22 cellular contexts compared by ENCODE assay signal in genomic region chr5:138661991-138662434, GRCh38.
DNase-seq lines count a peak whose midpoint lies in the region; ATAC-seq and TF ChIP-seq lines count a peak whose summit lies in the region.
"Had no signal": no experiment of that assay in that cellular context is flagged by ENCODE, and none has a peak within 500 bp of the region (broad histone marks: within the 10 kb centered on the region; RNA-seq: fewer than 3 reads in every experiment).

No MANE protein-coding gene starts in this region.

- no peak overlapping the region for H3K4me3 ChIP-seq in CD4-positive, alpha-beta memory T cell (ENCODE audit: low read length in 2 of 2)
- no peak overlapping the region for H3K4me3 ChIP-seq in effector memory CD4-positive, alpha-beta T cell (ENCODE audit: insufficient read depth, low read depth, low read length, poor library complexity, severe bottlenecking)
- H3K4me3 ChIP-seq: GM12878, tibial artery had no signal

- no peaks in the 10 kb centered on the region for H3K9me3 Mint-ChIP-seq in activated T-cell treated with anti-CD3 and anti-CD28 coated beads, Interleukin-2, amount 50 U/mL, for 72 hours
- H3K9me3 Mint-ChIP-seq in WTC11 = no peaks in the 10 kb centered on the region
- peaks cover 0 to 3% (median 0%) of the 10 kb centered on the region in 8 donors for H3K9me3 Mint-ChIP-seq in CD4-positive, alpha-beta memory T cell
- H3K9me3 Mint-ChIP-seq: activated naive CD4-positive, alpha-beta T cell treated with anti-CD3 and anti-CD28 coated beads, Interleukin-2, amount 50 U/mL, for 72 hours; endodermal cell had no signal

- no peak overlapping the region for H3K27ac Mint-ChIP-seq in activated T-cell treated with anti-CD3 and anti-CD28 coated beads, Interleukin-2, amount 50 U/mL, for 72 hours
- no peak overlapping the region for H3K27ac Mint-ChIP-seq in WTC11
- H3K27ac Mint-ChIP-seq in CD4-positive, alpha-beta memory T cell = peak overlapping the region in 1 of 7 donors; percentile 13
- H3K27ac Mint-ChIP-seq: activated naive CD4-positive, alpha-beta T cell treated with anti-CD3 and anti-CD28 coated beads, Interleukin-2, amount 50 U/mL, for 72 hours; CD4-positive, CD25-positive, alpha-beta regulatory T cell; endodermal cell had no signal

- no peak overlapping the region for H3K4me3 Mint-ChIP-seq in activated T-cell treated with anti-CD3 and anti-CD28 coated beads, Interleukin-2, amount 50 U/mL, for 72 hours
- no peak overlapping the region for H3K4me3 Mint-ChIP-seq in WTC11
- no peak overlapping the region for H3K4me3 Mint-ChIP-seq in CD4-positive, alpha-beta memory T cell
- H3K4me3 Mint-ChIP-seq: activated CD8-positive, alpha-beta T cell treated with anti-CD3 and anti-CD28 coated beads, Interleukin-2, amount 10 ng/mL, durations not matched to agents 7 days and 5 days; endodermal cell had no signal

- TF ChIP-seq CTCF in WTC11 (IDR thresholded peaks at IDR 0.05) = no peak

- peaks cover 0 to 1% of the 10 kb centered on the region in 2 donors for H3K36me3 Mint-ChIP-seq in activated T-cell treated with anti-CD3 and anti-CD28 coated beads, Interleukin-2, amount 50 U/mL, for 72 hours (ENCODE audit: insufficient read depth in 2 of 2)
- no peaks in the 10 kb centered on the region for H3K36me3 Mint-ChIP-seq in WTC11
- H3K36me3 Mint-ChIP-seq in CD4-positive, alpha-beta memory T cell = no peaks in the 10 kb centered on the region
- H3K36me3 Mint-ChIP-seq: CD4-positive, CD25-positive, alpha-beta regulatory T cell had no signal

- CTCF ChIA-PET in WTC11 (lab: Charles Lee) = interaction anchor here (0.7 to 1.5 kb wide), 2 partner anchors 9 to 82 kb away, joined by 3 read pairs; no protein-coding TSS in a partner anchor
- CTCF ChIA-PET in CD4-positive, alpha-beta memory T cell (lab: Charles Lee; ENCODE audit: partially characterized antibody) = no interaction called here

- peaks cover 26% of the 10 kb centered on the region for H3K4me1 Mint-ChIP-seq in activated T-cell treated with anti-CD3 and anti-CD28 coated beads, Interleukin-2, amount 50 U/mL, for 72 hours (ENCODE audit: low read depth)
- H3K4me1 Mint-ChIP-seq in WTC11 = peaks cover 22% of the 10 kb centered on the region
- H3K4me1 Mint-ChIP-seq in CD4-positive, alpha-beta memory T cell = peaks cover 14 to 40% (median 16%) of the 10 kb centered on the region in 4 donors

- POLR2A ChIA-PET in WTC11 (lab: Charles Lee) = no interaction called here
- POLR2A ChIA-PET in CD4-positive, alpha-beta memory T cell (lab: Charles Lee; ENCODE audit: partially characterized antibody) = interaction anchor here (1.2 kb wide), 1 partner anchor 56 kb away, joined by 3 read pairs; no protein-coding TSS in a partner anchor

- ATAC-seq in activated T-cell treated with anti-CD3 and anti-CD28 coated beads, Interleukin-2, amount 50 U/mL, for 72 hours (replicated peaks in 1 of 2) = no peak
- ATAC-seq in WTC11 = peak; percentile 17; the same call in 1 of the 2 replicates
- ATAC-seq: HCT116 had no signal

- H3K9me3 ChIP-seq in CD4-positive, alpha-beta memory T cell (ENCODE audit: control insufficient read depth in 1 of 2, low read length in 2 of 2) = no peaks in the 10 kb centered on the region
- H3K9me3 ChIP-seq in effector memory CD4-positive, alpha-beta T cell (ENCODE audit: control insufficient read depth, low read length) = no peaks in the 10 kb centered on the region
- H3K9me3 ChIP-seq: tibial artery had no signal

- H3K27me3 Mint-ChIP-seq in activated T-cell treated with anti-CD3 and anti-CD28 coated beads, Interleukin-2, amount 50 U/mL, for 72 hours (ENCODE audit: low read depth) = peaks cover 94% of the 10 kb centered on the region
- peaks cover 3% of the 10 kb centered on the region; the same call in 1 of the 2 replicates for H3K27me3 Mint-ChIP-seq in WTC11 (ENCODE audit: low read depth)
- peaks cover 79 to 81% of the 10 kb centered on the region in 2 donors for H3K27me3 Mint-ChIP-seq in CD4-positive, alpha-beta memory T cell

- H3K27me3 ChIP-seq in CD4-positive, alpha-beta memory T cell (ENCODE audit: insufficient read depth, low read length) = peaks cover 51% of the 10 kb centered on the region
- H3K27me3 ChIP-seq in effector memory CD4-positive, alpha-beta T cell (replicated peaks; ENCODE audit: control insufficient read depth, insufficient read depth, low read length, poor library complexity, severe bottlenecking) = peaks cover 49% of the 10 kb centered on the region
- H3K27me3 ChIP-seq: tibial artery had no signal

- no peak overlapping the region for H3K27ac ChIP-seq in CD4-positive, alpha-beta memory T cell (ENCODE audit: low read depth, low read length)
- no peak overlapping the region for H3K27ac ChIP-seq in effector memory CD4-positive, alpha-beta T cell (ENCODE audit: insufficient read depth, low read length, poor library complexity, severe bottlenecking)
- H3K27ac ChIP-seq: KMS-11, tibial artery, WERI-Rb-1 had no signal

- intact Hi-C loops in CD4-positive, alpha-beta memory T cell (cut with micrococcal nuclease) = no loop called here

- peaks cover 15% of the 10 kb centered on the region for H3K4me1 ChIP-seq in CD4-positive, alpha-beta memory T cell (ENCODE audit: insufficient read depth, low read length)
- H3K4me1 ChIP-seq in effector memory CD4-positive, alpha-beta T cell (ENCODE audit: control insufficient read depth, insufficient read depth, low read length, poor library complexity, severe bottlenecking) = peaks cover 6% of the 10 kb centered on the region

- no peaks in the 10 kb centered on the region for H3K36me3 ChIP-seq in CD4-positive, alpha-beta memory T cell (ENCODE audit: insufficient read depth, low read length)
- H3K36me3 ChIP-seq in effector memory CD4-positive, alpha-beta T cell (ENCODE audit: control insufficient read depth, insufficient read depth, low read length) = no peaks in the 10 kb centered on the region
- H3K36me3 ChIP-seq: tibial artery, WERI-Rb-1 had no signal

- peak; percentile 16 for DNase-seq in activated T-cell treated with anti-CD3 and anti-CD28 coated beads, Interleukin-2, amount 50 U/mL, for 1 hour
- DNase-seq in activated T-cell treated with anti-CD3 and anti-CD28 coated beads, Interleukin-2, amount 50 U/mL, for 72 hours = no peak
- DNase-seq in DMS79 treated with DMSO at 0.1 percent for 48 hours (lab: John Stamatoyannopoulos, UW) (peak; percentile 43), WTC11 (ENCODE audit: low spot score) (no peak), mesenteric fat pad (ENCODE audit: low spot score) (peak; percentile 67), cerebellar cortex (ENCODE audit: low spot score) (no peak)
- no peak for DNase-seq in CD4-positive, alpha-beta memory T cell
- no peak for DNase-seq in effector memory CD4-positive, alpha-beta T cell
- DNase-seq: kidney glomerular epithelial cell, mesenchymal stem cell, NCI-H2029 treated with DMSO at 0.1 percent for 48 hours, NCI-H524 treated with DMSO at 0.1 percent for 48 hours, retina, WERI-Rb-1 had no signal

TF ChIP-seq in WTC11, 78 proteins besides CTCF, POLR2A, EP300 and RAD21:
- TF ChIP-seq CREB1 (CRISPR knock-in tag; IDR thresholded peaks at IDR 0.05) (no peak), MXD4 (CRISPR knock-in tag; IDR thresholded peaks at IDR 0.05; ENCODE audit: borderline replicate concordance) (no peak)

Comparison
In these comparisons a context has a peak if more than half of its experiments do, and no peak if none do; other contexts are left out.
1. DNase-seq: peak in activated T-cell treated with anti-CD3 and anti-CD28 coated beads, Interleukin-2, amount 50 U/mL, for 1 hour (single experiment), DMS79 treated with DMSO at 0.1 percent for 48 hours (single experiment) and mesenteric fat pad (single experiment); none in activated T-cell treated with anti-CD3 and anti-CD28 coated beads, Interleukin-2, amount 50 U/mL, for 72 hours (0 of 2), WTC11 (single experiment), CD4-positive, alpha-beta memory T cell (0 of 5), cerebellar cortex (single experiment) and effector memory CD4-positive, alpha-beta T cell (0 of 3).